In the genomic region with DNA sequence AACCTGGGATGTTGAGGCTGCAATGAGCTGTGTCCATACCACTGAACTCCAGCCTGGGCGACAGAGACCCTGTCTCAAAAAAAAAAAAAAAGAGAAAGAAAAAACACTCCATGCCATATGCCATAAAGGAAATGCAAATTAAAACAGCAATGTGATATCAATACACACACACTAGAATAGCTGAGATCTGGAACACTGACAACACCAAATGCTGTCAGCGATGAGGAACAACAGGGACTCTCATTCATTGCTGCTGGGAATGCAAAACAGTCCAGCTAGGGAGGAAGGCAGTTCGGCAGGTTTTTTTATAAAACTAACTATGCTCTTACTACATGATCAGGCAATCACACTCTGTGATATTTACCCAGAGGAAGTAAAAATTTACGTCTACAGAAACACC, we compare ENCODE assay signal across 25 cellular contexts. TPM values are rescaled to one million over a fixed set of nuclear protein-coding genes. Genes with fewer than 3 reads are reported as not detected.
DNase-seq lines count a peak whose midpoint lies in the region; ATAC-seq and TF ChIP-seq lines count a peak whose summit lies in the region.
"Had no signal": no experiment of that assay in that cellular context is flagged by ENCODE, and none has a peak within 500 bp of the region (broad histone marks: within the 10 kb centered on the region; RNA-seq: fewer than 3 reads in every experiment).

No MANE protein-coding gene starts in this region.

- peak; percentile 22 for DNase-seq in LNCaP clone FGC (ENCODE audit: low read depth)
- DNase-seq in NCI-H2107 treated with DMSO at 0.1 percent for 48 hours (lab: John Stamatoyannopoulos, UW; ENCODE audit: unreplicated experiment), result peak; percentile 17
- no peak for DNase-seq in neural crest cell (ENCODE audit: low read depth, low spot score)
- no peak for DNase-seq in chondrocyte (ENCODE audit: low spot score)
- DNase-seq in NCI-H1930 (lab: John Stamatoyannopoulos, UW), result no peak
- DNase-seq: activated CD4-positive, alpha-beta T cell treated with anti-CD3 and anti-CD28 coated beads, Interleukin-2, amount 10 ng/mL, durations not matched to agents 24 days and 14 days; activated naive CD4-positive, alpha-beta T cell treated with Interleukin-2 at 50 U/mL for 16 hours; activated T-cell treated with anti-CD3 and anti-CD28 coated beads, Interleukin-2, amount 50 U/mL, for 48 hours; Calu3; cortex of kidney; endodermal cell; foreskin melanocyte; immature natural killer cell; NCI-H524; sigmoid colon; stimulated activated CD4-positive, alpha-beta T cell treated with anti-CD3 and anti-CD28 coated beads, Interleukin-15, amount 100 ng/mL, for 24 hours; stimulated activated naive CD8-positive, alpha-beta T cell treated with anti-CD3 and anti-CD28 coated beads, Interleukin-15, Interleukin-2, amounts not matched to agents 100 U/mL and 50 U/mL, for 24 hours; T-helper 17 cell; thyroid gland had no signal

- ATAC-seq in HG02884 (IDR thresholded peaks at IDR 0.05; ENCODE audit: unreplicated experiment), result no peak
- ATAC-seq in HG02678 (IDR thresholded peaks at IDR 0.05; ENCODE audit: unreplicated experiment), result no peak
- ATAC-seq: stimulated activated naive CD8-positive, alpha-beta T cell treated with anti-CD3 and anti-CD28 coated beads, Interleukin-15, Interleukin-2, amounts not matched to agents 100 U/mL and 50 U/mL, for 24 hours; T-helper 17 cell had no signal

- H3K27ac Mint-ChIP-seq in brain (peak overlapping the region; percentile 3 to 90 (median 82)), neural crest cell (ENCODE audit: unreplicated experiment) (no peak overlapping the region), chondrocyte (ENCODE audit: unreplicated experiment) (no peak overlapping the region)
- H3K27ac Mint-ChIP-seq: activated CD4-positive, alpha-beta T cell treated with anti-CD3 and anti-CD28 coated beads, Interleukin-2, amount 10 ng/mL, durations not matched to agents 24 days and 14 days; endodermal cell; immature natural killer cell had no signal

- H3K4me3 Mint-ChIP-seq in brain, result peak overlapping the region in 3 of 5 experiments; percentile 54 to 84 (median 72)
- peak overlapping the region; percentile 28 for H3K4me3 Mint-ChIP-seq in neural crest cell
- H3K4me3 Mint-ChIP-seq in chondrocyte (ENCODE audit: unreplicated experiment), result no peak overlapping the region
- H3K4me3 Mint-ChIP-seq: activated CD4-positive, alpha-beta T cell treated with anti-CD3 and anti-CD28 coated beads, Interleukin-2, amount 10 ng/mL, durations not matched to agents 24 days and 14 days; endodermal cell; immature natural killer cell; T-helper 17 cell had no signal

- no peaks in the 10 kb centered on the region for H3K36me3 Mint-ChIP-seq in brain
- H3K36me3 Mint-ChIP-seq in neural crest cell (ENCODE audit: low read depth), result no peaks in the 10 kb centered on the region
- no peaks in the 10 kb centered on the region for H3K36me3 Mint-ChIP-seq in chondrocyte (ENCODE audit: low read depth)
- H3K36me3 Mint-ChIP-seq: immature natural killer cell had no signal

- H3K9me3 Mint-ChIP-seq in brain (peaks cover 0 to 4% (median 0%) of the 10 kb centered on the region in 5 experiments), neural crest cell (no peaks in the 10 kb centered on the region), chondrocyte (ENCODE audit: low read depth) (no peaks in the 10 kb centered on the region)
- H3K9me3 Mint-ChIP-seq: activated CD4-positive, alpha-beta T cell treated with anti-CD3 and anti-CD28 coated beads, Interleukin-2, amount 10 ng/mL, durations not matched to agents 24 days and 14 days; endodermal cell; immature natural killer cell had no signal

- peaks cover 10% of the 10 kb centered on the region for H3K27me3 Mint-ChIP-seq in brain
- peaks cover 3% of the 10 kb centered on the region for H3K27me3 Mint-ChIP-seq in neural crest cell (ENCODE audit: low read depth)
- H3K27me3 Mint-ChIP-seq in chondrocyte (ENCODE audit: low read depth), result no peaks in the 10 kb centered on the region
- H3K27me3 Mint-ChIP-seq: activated CD4-positive, alpha-beta T cell treated with anti-CD3 and anti-CD28 coated beads, Interleukin-2, amount 10 ng/mL, durations not matched to agents 24 days and 14 days; T-helper 17 cell had no signal

- peaks cover 26% of the 10 kb centered on the region for H3K4me1 Mint-ChIP-seq in brain
- H3K4me1 Mint-ChIP-seq in neural crest cell, result peaks cover 12% of the 10 kb centered on the region
- peaks cover 14% of the 10 kb centered on the region for H3K4me1 Mint-ChIP-seq in chondrocyte (ENCODE audit: low read depth)

- no peak overlapping the region for H3K4me3 ChIP-seq in LNCaP clone FGC (ENCODE audit: low read depth, low read length)
- H3K4me3 ChIP-seq: esophagus muscularis mucosa, prostate gland, sigmoid colon, SJSA1, thyroid gland had no signal

- TF ChIP-seq CTCF in LNCaP clone FGC (IDR thresholded peaks at IDR 0.05; ENCODE audit: control insufficient read depth, extremely low read depth, insufficient read depth) (no peak), brain (conservative IDR thresholded peaks at IDR 0.05) (no peak), neural crest cell (conservative IDR thresholded peaks at IDR 0.05) (no peak), chondrocyte (IDR thresholded peaks at IDR 0.05) (no peak)

RNA-seq across cellular contexts. Expression of gene ABCB9, which starts 3.4 kb away (rescaled TPM):
- 7.9 TPM for polyA plus RNA-seq in brain (ENCODE audit: insufficient read depth, low read depth, low replicate concordance)
- total RNA-seq in neural crest cell (14.2 and 16.3 TPM in 2 replicates), chondrocyte (12.9 to 21.6 TPM (median 14.2 TPM) in 3 replicates)

RNA-seq across cellular contexts. Expression of gene OGFOD2, which starts 5.4 kb away (rescaled TPM):
- polyA plus RNA-seq in brain (ENCODE audit: insufficient read depth, low read depth, low replicate concordance), result 12.7 TPM
- total RNA-seq in neural crest cell, result 17.2 and 18.1 TPM in 2 replicates
- total RNA-seq in chondrocyte, result 12.0 to 13.7 TPM (median 13.5 TPM) in 3 replicates

RNA-seq across cellular contexts. Expression of gene ARL6IP4, which starts 10.8 kb away (rescaled TPM):
- 283 TPM for polyA plus RNA-seq in brain (ENCODE audit: insufficient read depth, low read depth, low replicate concordance)
- total RNA-seq in neural crest cell, result 173 and 180 TPM in 2 replicates
- total RNA-seq in chondrocyte, result 145 to 165 TPM (median 146 TPM) in 3 replicates

Comparison
In these comparisons a context has a peak if more than half of its experiments do, and no peak if none do; other contexts are left out.
1. DNase-seq: peak in LNCaP clone FGC (single experiment) and NCI-H2107 treated with DMSO at 0.1 percent for 48 hours (single experiment); none in neural crest cell (single experiment), chondrocyte (single experiment) and NCI-H1930 (0 of 2).
2. H3K27ac Mint-ChIP-seq: peak in brain (5 of 5); none in neural crest cell (single experiment) and chondrocyte (single experiment).